Comparison of ENCODE assay signal across 10 cellular contexts in genomic region chr16:84355149-84355548, GRCh38. TPM values are rescaled to one million over a fixed set of nuclear protein-coding genes. Genes with fewer than 3 reads are reported as not detected.
"Had no signal": no experiment of that assay in that cellular context is flagged by ENCODE, and none has a peak within 500 bp of the region (broad histone marks: within the 10 kb centered on the region; RNA-seq: fewer than 3 reads in every experiment).

No MANE protein-coding gene starts in this region.

- DNase-seq: GM23248, GOT3, H7, KG1 had no signal

- H3K4me1 ChIP-seq: HAP-1 had no signal

- H3K36me3 ChIP-seq: HAP-1 had no signal

- H3K4me3 ChIP-seq: GM23248, HAP-1 had no signal

- H2AFZ ChIP-seq: GM23248 had no signal

- H3K27ac ChIP-seq: GM23248, HL-60 had no signal

- H3K9me3 ChIP-seq: HAP-1 had no signal

- H3K9ac ChIP-seq: GM23248 had no signal

- ATAC-seq: HCT116 had no signal

RNA-seq across cellular contexts. Expression of gene ATP2C2, which starts 13.2 kb away (rescaled TPM):
- total RNA-seq: GM23248, H4, HT1080 had no signal
- polyA plus RNA-seq: IgD-negative memory B cell had no signal
